1 cellular context compared by ENCODE assay signal in genomic region chr1:212938846-212939245, GRCh38.
TF ChIP-seq lines count a peak whose summit lies in the region.

No MANE protein-coding gene starts in this region.

TF ChIP-seq in WTC11, 78 proteins besides CTCF, POLR2A, EP300 and RAD21 (continued from another document):
- TF ChIP-seq AFF4 (CRISPR knock-in tag; IDR thresholded peaks at IDR 0.05; ENCODE audit: borderline replicate concordance), result no peak
- TF ChIP-seq ARID4B (CRISPR knock-in tag; IDR thresholded peaks at IDR 0.05; ENCODE audit: borderline replicate concordance), result no peak
- TF ChIP-seq MXD4 (CRISPR knock-in tag; IDR thresholded peaks at IDR 0.05; ENCODE audit: borderline replicate concordance), result no peak
- TF ChIP-seq ATF3 (CRISPR knock-in tag; conservative IDR thresholded peaks at IDR 0.05), result no peak
- no peak for TF ChIP-seq SMAD4 (CRISPR knock-in tag; IDR thresholded peaks at IDR 0.05)
- TF ChIP-seq NR3C1 (CRISPR knock-in tag; conservative IDR thresholded peaks at IDR 0.05; ENCODE audit: low read depth), result no peak
- TF ChIP-seq MYBL2 (CRISPR knock-in tag; IDR thresholded peaks at IDR 0.05), result no peak
- TF ChIP-seq ZBTB43 (CRISPR knock-in tag; IDR thresholded peaks at IDR 0.05), result no peak
- no peak for TF ChIP-seq GTF2I (CRISPR knock-in tag; conservative IDR thresholded peaks at IDR 0.05)
- no peak for TF ChIP-seq TCF7 (CRISPR knock-in tag; IDR thresholded peaks at IDR 0.05; ENCODE audit: low read depth)
